ENCODE assay signal across 16 cellular contexts in the genomic region with DNA sequence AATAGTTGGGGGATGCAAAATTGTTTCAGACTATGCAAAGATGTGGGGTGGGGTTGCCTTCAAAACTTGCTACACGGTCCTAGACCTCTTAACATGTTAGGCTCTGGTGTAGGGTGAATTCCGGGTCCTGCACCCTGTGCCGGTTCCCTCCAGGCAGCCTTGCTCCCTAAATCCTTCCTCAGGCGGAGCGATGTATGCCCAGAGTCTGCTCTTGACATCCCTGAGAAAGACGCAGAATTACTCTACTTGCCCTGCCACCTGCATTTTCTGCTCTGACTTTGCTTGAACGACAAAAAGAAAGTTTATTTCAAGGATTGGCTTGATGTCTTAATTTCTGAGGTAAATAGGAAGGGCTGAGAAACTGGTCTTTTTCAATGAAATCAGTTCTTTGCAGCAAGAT. TPM values are rescaled to one million over a fixed set of nuclear protein-coding genes. Genes with fewer than 3 reads are reported as not detected.
DNase-seq lines count a peak whose midpoint lies in the region; ATAC-seq and TF ChIP-seq lines count a peak whose summit lies in the region.
"Had no signal": no experiment of that assay in that cellular context is flagged by ENCODE, and none has a peak within 500 bp of the region (broad histone marks: within the 10 kb centered on the region; RNA-seq: fewer than 3 reads in every experiment).

No MANE protein-coding gene starts in this region.

- in situ Hi-C loops in gastrocnemius medialis (cut with MboI; ENCODE audit: low sequenced_read_pairs in 4 of 4): no loop called here

- WGBS in iPS DF 6.9 (ENCODE audit: insufficient coverage, insufficient read length): no CpG with 5 or more reads among the region's 7 CpGs

- H3K36me3 Mint-ChIP-seq in activated T-cell treated with anti-CD3 and anti-CD28 coated beads, Interleukin-2, amount 50 U/mL, for 24 hours (ENCODE audit: low read depth): no peaks in the 10 kb centered on the region
- H3K36me3 Mint-ChIP-seq in WTC11: no peaks in the 10 kb centered on the region

- no peak for TF ChIP-seq POLR2A in gastrocnemius medialis (IDR thresholded peaks at IDR 0.05)
- no peak for TF ChIP-seq POLR2A in uterus (IDR thresholded peaks at IDR 0.05)

- H3K4me3 Mint-ChIP-seq in activated T-cell treated with anti-CD3 and anti-CD28 coated beads, Interleukin-2, amount 50 U/mL, for 24 hours: peak overlapping the region; percentile 49
- peak overlapping the region; percentile 68 for H3K4me3 Mint-ChIP-seq in WTC11

- POLR2A ChIA-PET in WTC11 (lab: Charles Lee): no interaction called here

- H3K9me3 Mint-ChIP-seq in activated T-cell treated with anti-CD3 and anti-CD28 coated beads, Interleukin-2, amount 50 U/mL, for 24 hours: no peaks in the 10 kb centered on the region
- no peaks in the 10 kb centered on the region for H3K9me3 Mint-ChIP-seq in WTC11

- no peak for TF ChIP-seq CTCF in WTC11 (IDR thresholded peaks at IDR 0.05)
- no peak for TF ChIP-seq CTCF in gastrocnemius medialis (IDR thresholded peaks at IDR 0.05 in 4 of 5, conservative IDR thresholded peaks at IDR 0.05 in 1 of 5)
- TF ChIP-seq CTCF in uterus (IDR thresholded peaks at IDR 0.05): no peak

- H3K27ac ChIP-seq in iPS DF 6.9 (ENCODE audit: low read length): no peak overlapping the region
- peak overlapping the region; percentile 25 to 58 (median 50) for H3K27ac ChIP-seq in gastrocnemius medialis
- no peak overlapping the region for H3K27ac ChIP-seq in uterus
- H3K27ac ChIP-seq: thoracic aorta had no signal

- H3K36me3 ChIP-seq in iPS DF 6.9 (ENCODE audit: control insufficient read depth, insufficient read depth, low read length): no peaks in the 10 kb centered on the region
- no peaks in the 10 kb centered on the region for H3K36me3 ChIP-seq in gastrocnemius medialis
- H3K36me3 ChIP-seq in uterus: no peaks in the 10 kb centered on the region
- H3K36me3 ChIP-seq: thoracic aorta had no signal

- CTCF ChIA-PET in WTC11 (lab: Charles Lee): interaction anchor here (0.6 to 1.5 kb wide), 5 partner anchors 48 to 157 kb away, joined by 3 to 6 read pairs (median 3); no protein-coding TSS in a partner anchor

- H3K27ac Mint-ChIP-seq in activated T-cell treated with anti-CD3 and anti-CD28 coated beads, Interleukin-2, amount 50 U/mL, for 24 hours: no peak overlapping the region
- H3K27ac Mint-ChIP-seq in WTC11: no peak overlapping the region

- H3K27me3 ChIP-seq in iPS DF 6.9 (ENCODE audit: control insufficient read depth, insufficient read depth, low read length): peaks cover 6% of the 10 kb centered on the region; the same call in 1 of the 2 replicates
- H3K27me3 ChIP-seq in gastrocnemius medialis: peaks cover 25 to 31% (median 28%) of the 10 kb centered on the region in 3 donors
- H3K27me3 ChIP-seq in uterus: peaks cover 5 to 10% of the 10 kb centered on the region in 2 donors

- H3K9me3 ChIP-seq in iPS DF 6.9 (ENCODE audit: control insufficient read depth, insufficient read depth, low read length) (no peaks in the 10 kb centered on the region), gastrocnemius medialis (no peaks in the 10 kb centered on the region), uterus (no peaks in the 10 kb centered on the region)
- H3K9me3 ChIP-seq: thoracic aorta had no signal

- peaks cover 71% of the 10 kb centered on the region for H3K27me3 Mint-ChIP-seq in activated T-cell treated with anti-CD3 and anti-CD28 coated beads, Interleukin-2, amount 50 U/mL, for 24 hours
- H3K27me3 Mint-ChIP-seq in WTC11 (ENCODE audit: low read depth): peaks cover 48% of the 10 kb centered on the region

- H3K4me3 ChIP-seq in iPS DF 6.9 (ENCODE audit: low read length) (peak overlapping the region; percentile 84; the same call in 1 of the 2 replicates), gastrocnemius medialis (peak overlapping the region; percentile 41 to 50 (median 48)), uterus (no peak overlapping the region)
- H3K4me3 ChIP-seq: lung, thoracic aorta had no signal

- no peak for DNase-seq in activated T-cell treated with anti-CD3 and anti-CD28 coated beads, Interleukin-2, amount 50 U/mL, for 24 hours
- DNase-seq in activated T-cell treated with anti-CD3 and anti-CD28 coated beads, Interleukin-2, amount 50 U/mL, for 1 hour: no peak
- DNase-seq in WTC11 (ENCODE audit: low spot score): no peak
- no peak for DNase-seq in iPS DF 6.9 (ENCODE audit: low read depth, low spot score)
- no peak for DNase-seq in gastrocnemius medialis
- no peak for DNase-seq in uterus
- no peak for DNase-seq in GOT3 (lab: John Stamatoyannopoulos, UW)
- DNase-seq: activated naive CD4-positive, alpha-beta T cell; Calu3; hippocampal formation; NCI-H1694 treated with DMSO at 0.1 percent for 48 hours; NCI-H526 treated with DMSO at 0.1 percent for 48 hours had no signal

- no peaks in the 10 kb centered on the region for H3K4me1 ChIP-seq in iPS DF 6.9 (ENCODE audit: control insufficient read depth, insufficient read depth, low read length)
- no peaks in the 10 kb centered on the region for H3K4me1 ChIP-seq in gastrocnemius medialis
- H3K4me1 ChIP-seq in uterus: no peaks in the 10 kb centered on the region

- intact Hi-C loops in gastrocnemius medialis (cut with DNase I; ENCODE audit: low total_unique reads): no loop called here
- intact Hi-C loops in uterus (cut with DNase I; ENCODE audit: low total_unique reads): no loop called here

- ATAC-seq in WTC11 (peak; percentile 49), gastrocnemius medialis (peak in 1 of 2 donors; percentile 19), GM21423 (IDR thresholded peaks at IDR 0.05; ENCODE audit: unreplicated experiment) (no peak)
- ATAC-seq: HCT116 had no signal

- H3K4me1 Mint-ChIP-seq in activated T-cell treated with anti-CD3 and anti-CD28 coated beads, Interleukin-2, amount 50 U/mL, for 24 hours (ENCODE audit: low read depth): peaks cover 38% of the 10 kb centered on the region
- H3K4me1 Mint-ChIP-seq in WTC11: peaks cover 11% of the 10 kb centered on the region

TF ChIP-seq in WTC11, 78 proteins besides CTCF, POLR2A, EP300 and RAD21 (continues in another document):
- TF ChIP-seq, protein P1, sequence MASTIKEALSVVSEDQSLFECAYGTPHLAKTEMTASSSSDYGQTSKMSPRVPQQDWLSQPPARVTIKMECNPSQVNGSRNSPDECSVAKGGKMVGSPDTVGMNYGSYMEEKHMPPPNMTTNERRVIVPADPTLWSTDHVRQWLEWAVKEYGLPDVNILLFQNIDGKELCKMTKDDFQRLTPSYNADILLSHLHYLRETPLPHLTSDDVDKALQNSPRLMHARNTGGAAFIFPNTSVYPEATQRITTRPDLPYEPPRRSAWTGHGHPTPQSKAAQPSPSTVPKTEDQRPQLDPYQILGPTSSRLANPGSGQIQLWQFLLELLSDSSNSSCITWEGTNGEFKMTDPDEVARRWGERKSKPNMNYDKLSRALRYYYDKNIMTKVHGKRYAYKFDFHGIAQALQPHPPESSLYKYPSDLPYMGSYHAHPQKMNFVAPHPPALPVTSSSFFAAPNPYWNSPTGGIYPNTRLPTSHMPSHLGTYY (CRISPR knock-in tag; IDR thresholded peaks at IDR 0.05): no peak
- TF ChIP-seq, protein P2, sequence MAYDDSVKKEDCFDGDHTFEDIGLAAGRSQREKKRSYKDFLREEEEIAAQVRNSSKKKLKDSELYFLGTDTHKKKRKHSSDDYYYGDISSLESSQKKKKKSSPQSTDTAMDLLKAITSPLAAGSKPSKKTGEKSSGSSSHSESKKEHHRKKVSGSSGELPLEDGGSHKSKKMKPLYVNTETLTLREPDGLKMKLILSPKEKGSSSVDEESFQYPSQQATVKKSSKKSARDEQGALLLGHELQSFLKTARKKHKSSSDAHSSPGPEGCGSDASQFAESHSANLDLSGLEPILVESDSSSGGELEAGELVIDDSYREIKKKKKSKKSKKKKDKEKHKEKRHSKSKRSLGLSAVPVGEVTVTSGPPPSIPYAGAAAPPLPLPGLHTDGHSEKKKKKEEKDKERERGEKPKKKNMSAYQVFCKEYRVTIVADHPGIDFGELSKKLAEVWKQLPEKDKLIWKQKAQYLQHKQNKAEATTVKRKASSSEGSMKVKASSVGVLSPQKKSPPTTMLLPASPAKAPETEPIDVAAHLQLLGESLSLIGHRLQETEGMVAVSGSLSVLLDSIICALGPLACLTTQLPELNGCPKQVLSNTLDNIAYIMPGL (CRISPR knock-in tag; IDR thresholded peaks at IDR 0.05): no peak
- TF ChIP-seq NR1H2 (CRISPR knock-in tag; IDR thresholded peaks at IDR 0.05): no peak
- TF ChIP-seq PRRX2 (CRISPR knock-in tag; IDR thresholded peaks at IDR 0.05): no peak
- no peak for TF ChIP-seq MXD4 (CRISPR knock-in tag; IDR thresholded peaks at IDR 0.05; ENCODE audit: borderline replicate concordance)
- TF ChIP-seq, protein P3, sequence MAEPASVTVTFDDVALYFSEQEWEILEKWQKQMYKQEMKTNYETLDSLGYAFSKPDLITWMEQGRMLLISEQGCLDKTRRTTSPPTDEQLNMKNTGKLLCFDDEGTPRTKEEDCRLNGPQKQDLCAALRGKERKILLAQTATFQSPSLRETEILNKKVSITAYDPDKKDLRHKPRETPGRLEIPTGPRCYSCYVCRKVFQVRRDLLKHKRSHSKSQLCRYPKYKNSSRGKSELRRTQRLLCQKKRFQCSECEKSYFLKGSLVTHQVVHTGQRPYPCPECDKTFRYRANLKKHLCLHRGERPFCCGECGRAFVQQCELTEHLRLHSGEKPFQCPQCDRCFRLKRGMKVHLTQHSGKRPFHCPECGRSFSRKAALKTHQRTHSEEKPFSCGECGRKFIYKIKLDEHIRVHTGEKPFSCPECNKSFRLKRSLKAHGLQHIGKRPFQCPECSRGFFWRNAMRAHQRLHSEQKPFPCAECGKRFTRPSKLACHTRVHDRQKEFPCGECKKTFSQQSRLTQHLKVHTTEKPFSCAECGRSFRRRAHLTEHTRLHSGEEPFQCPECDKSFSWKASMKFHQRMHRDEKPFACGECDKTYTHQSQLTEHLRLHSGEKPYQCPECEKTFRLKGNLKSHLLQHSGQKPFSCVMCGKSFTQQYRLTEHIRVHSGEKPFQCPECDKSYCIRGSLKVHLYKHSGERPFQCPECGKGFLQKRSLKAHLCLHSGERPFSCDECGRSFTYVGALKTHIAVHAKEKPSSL (CRISPR knock-in tag; conservative IDR thresholded peaks at IDR 0.05): no peak
- TF ChIP-seq HMGA2 (CRISPR knock-in tag; IDR thresholded peaks at IDR 0.05): no peak

RNA-seq across cellular contexts. Expression of a gene that starts 0.7 kb away (rescaled TPM):
- total RNA-seq in WTC11 (2021) (11.8 to 21.2 TPM (median 18.4 TPM) in 3 replicates), gastrocnemius medialis (100 to 1,000 TPM in 1 of 4 donors, 10 to 100 TPM in 3; 23.3 to 336 (median 38.4) TPM), uterus (10 to 100 TPM in 1 of 4 donors, 1 to 10 TPM in 3; 4.7 to 40.4 (median 6.0) TPM)

RNA-seq across cellular contexts. Expression of a gene that starts 44.8 kb away (rescaled TPM):
- total RNA-seq in WTC11 (2021): 33.6 to 37.0 TPM (median 34.6 TPM) in 3 replicates
- total RNA-seq in gastrocnemius medialis: 10 to 100 TPM in 2 of 4 donors, 1 to 10 TPM in 2; 8.2 to 29.3 (median 10.8) TPM
- total RNA-seq in uterus: 10 to 100 TPM in 3 of 4 donors, 1 to 10 TPM in 1; 6.4 to 52.3 (median 15.8) TPM

Comparison
In these comparisons a context has a peak if more than half of its experiments do, and no peak if none do; other contexts are left out.
1. H3K27ac ChIP-seq: peak in gastrocnemius medialis (4 of 4); none in iPS DF 6.9 (single experiment) and uterus (0 of 2).
2. H3K4me3 ChIP-seq: peak in iPS DF 6.9 (single experiment) and gastrocnemius medialis (4 of 4); none in uterus (0 of 2).